ENCODE assay signal across 13 cellular contexts in the genomic region with DNA sequence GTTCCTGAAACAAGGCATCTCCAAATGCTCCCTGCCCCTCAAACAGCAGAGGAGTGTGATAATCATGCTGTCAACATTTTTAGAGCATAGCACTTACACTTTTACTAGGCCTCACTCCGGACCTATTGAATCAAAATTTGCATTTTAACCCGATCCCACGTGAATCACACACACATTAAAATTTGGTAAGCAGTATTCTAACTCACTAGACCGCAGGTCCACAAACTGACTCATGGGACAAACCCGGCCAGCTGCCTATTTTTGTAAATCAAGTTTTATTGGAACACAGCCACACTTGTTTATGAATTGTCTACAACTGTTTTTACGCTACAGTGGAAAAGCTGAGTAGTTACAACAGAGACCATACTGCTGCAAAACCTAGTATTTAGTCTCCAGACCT. TPM values are rescaled to one million over a fixed set of nuclear protein-coding genes. Genes with fewer than 3 reads are reported as not detected.
A peak's percentile ranks its signal among the peaks of the same experiment; 100 is the strongest.
DNase-seq lines count a peak whose midpoint lies in the region; TF ChIP-seq lines count a peak whose summit lies in the region.
"Had no signal": no experiment of that assay in that cellular context is flagged by ENCODE, and none has a peak within 500 bp of the region (broad histone marks: within the 10 kb centered on the region; RNA-seq: fewer than 3 reads in every experiment).

No MANE protein-coding gene starts in this region.

- no peaks in the 10 kb centered on the region for H3K9me3 Mint-ChIP-seq in H9
- H3K9me3 Mint-ChIP-seq: effector memory CD8-positive, alpha-beta T cell had no signal

- H3K27ac ChIP-seq in H9 (ENCODE audit: insufficient read length, low read depth, low read length) (no peak overlapping the region), brain microvascular endothelial cell (peak overlapping the region; percentile 52), left ventricle myocardium inferior (replicated peaks) (peak overlapping the region; percentile 77), subcutaneous abdominal adipose tissue (ENCODE audit: low read depth, low read length) (peak overlapping the region; percentile 52)
- H3K27ac ChIP-seq: parathyroid adenoma had no signal

- in situ Hi-C loops in brain microvascular endothelial cell (cut with HindIII; ENCODE audit: low pct_ligation_motif_present, low sequenced_read_pairs) = no loop called here

- TF ChIP-seq CTCF in H9 (conservative IDR thresholded peaks at IDR 0.05) (no peak), brain microvascular endothelial cell (IDR thresholded peaks at IDR 0.05; ENCODE audit: low read depth, low read length, missing control alignments) (no peak), left ventricle myocardium inferior (IDR thresholded peaks at IDR 0.05; ENCODE audit: borderline replicate concordance) (no peak)

- H3K36me3 ChIP-seq in brain microvascular endothelial cell (replicated peaks) = peaks cover 22% of the 10 kb centered on the region
- peaks cover 41% of the 10 kb centered on the region for H3K36me3 ChIP-seq in left ventricle myocardium inferior
- H3K36me3 ChIP-seq in subcutaneous abdominal adipose tissue (ENCODE audit: control insufficient read depth in 5 of 5, insufficient read depth in 5 of 5, low read length in 5 of 5) = peaks cover 37 to 67% (median 46%) of the 10 kb centered on the region in 5 donors

- peak overlapping the region in 1 of 3 experiments; percentile 26; a peak in 1 of 7 replicates for H3K27ac Mint-ChIP-seq in H9
- H3K27ac Mint-ChIP-seq: effector memory CD8-positive, alpha-beta T cell had no signal

- no peak overlapping the region for H3T11ph ChIP-seq in H9 (ENCODE audit: low read length)

- no peak overlapping the region for H3K56ac ChIP-seq in H9 (ENCODE audit: insufficient read length, low read depth, low read length)

- H2BK120ac ChIP-seq in H9 (ENCODE audit: low read depth, low read length, poor library complexity, severe bottlenecking) = no peak overlapping the region

- H3K4me1 Mint-ChIP-seq in H9 = no peaks in the 10 kb centered on the region

- H2BK15ac ChIP-seq in H9 (ENCODE audit: low read depth, low read length) = no peak overlapping the region

- peaks cover 3% of the 10 kb centered on the region for H3K23me2 ChIP-seq in H9 (ENCODE audit: insufficient read length, low read depth, low read length, poor library complexity, severe bottlenecking)

- H3K79me1 ChIP-seq in H9 (ENCODE audit: insufficient read depth, low read depth, low read length, poor library complexity, severe bottlenecking) = no peaks in the 10 kb centered on the region

- no peak overlapping the region for H3K23ac ChIP-seq in H9 (ENCODE audit: insufficient read length, low read depth, low read length)

- H3K79me2 ChIP-seq in H9 (ENCODE audit: insufficient read depth, low read length) = no peaks in the 10 kb centered on the region
- H3K79me2 ChIP-seq: parathyroid adenoma had no signal

- H2BK5ac ChIP-seq in H9 (ENCODE audit: insufficient read length, low read length) = no peak overlapping the region

- H3K27me3 Mint-ChIP-seq in H9 (ENCODE audit: low read depth) = no peaks in the 10 kb centered on the region
- H3K27me3 Mint-ChIP-seq: effector memory CD8-positive, alpha-beta T cell had no signal

- no CpG with 5 or more reads among the region's 6 CpGs for WGBS in H9 (ENCODE audit: extremely low coverage, insufficient read length, low lambda C conversion rate)

- intact Hi-C loops in left ventricle myocardium inferior (cut with micrococcal nuclease) = no loop called here

- no peak overlapping the region for H2AK5ac ChIP-seq in H9 (ENCODE audit: insufficient read length, low read length)

- no peaks in the 10 kb centered on the region for H3K27me3 ChIP-seq in H9 (ENCODE audit: insufficient read depth, low read length)
- no peaks in the 10 kb centered on the region for H3K27me3 ChIP-seq in brain microvascular endothelial cell (replicated peaks)
- no peaks in the 10 kb centered on the region for H3K27me3 ChIP-seq in left ventricle myocardium inferior (ENCODE audit: low read depth)
- H3K27me3 ChIP-seq in subcutaneous abdominal adipose tissue (ENCODE audit: control insufficient read depth in 5 of 5, insufficient read depth in 4 of 5, low read length in 5 of 5) = no peaks in the 10 kb centered on the region
- H3K27me3 ChIP-seq: Peyer's patch had no signal

- H3K36me3 Mint-ChIP-seq in H9 (ENCODE audit: insufficient read depth in 1 of 3, low read depth in 3 of 3) = peaks cover 1 to 47% (median 12%) of the 10 kb centered on the region in 3 experiments; a peak in 5 of 7 replicates

- H3K4me3 ChIP-seq in brain microvascular endothelial cell (ENCODE audit: low read depth, low read length) = no peak overlapping the region
- no peak overlapping the region for H3K4me3 ChIP-seq in left ventricle myocardium inferior
- H3K4me3 ChIP-seq in subcutaneous abdominal adipose tissue (ENCODE audit: low read depth in 1 of 5, low read length in 5 of 5) = no peak overlapping the region
- H3K4me3 ChIP-seq: Peyer's patch had no signal

- no peak overlapping the region for H4K5ac ChIP-seq in H9 (ENCODE audit: insufficient read length, low read depth, low read length)

- H3K4me1 ChIP-seq in H9 (ENCODE audit: insufficient read depth, low read length) = no peaks in the 10 kb centered on the region
- H3K4me1 ChIP-seq in left ventricle myocardium inferior = peaks cover 61% of the 10 kb centered on the region
- H3K4me1 ChIP-seq in subcutaneous abdominal adipose tissue (ENCODE audit: control insufficient read depth in 5 of 5, insufficient read depth in 5 of 5, low read length in 5 of 5) = peaks cover 2 to 23% (median 14%) of the 10 kb centered on the region in 5 donors
- H3K4me1 ChIP-seq: parathyroid adenoma, Peyer's patch had no signal

- H3K9me3 ChIP-seq in H9 (ENCODE audit: control insufficient read depth, low read depth, low read length) (no peaks in the 10 kb centered on the region), left ventricle myocardium inferior (replicated peaks) (no peaks in the 10 kb centered on the region), subcutaneous abdominal adipose tissue (ENCODE audit: control insufficient read depth in 5 of 5, low read length in 5 of 5) (no peaks in the 10 kb centered on the region)
- H3K9me3 ChIP-seq: Peyer's patch had no signal

- H3K4ac ChIP-seq in H9 (ENCODE audit: low read depth, low read length) = no peak overlapping the region

- H4K91ac ChIP-seq in H9 (ENCODE audit: insufficient read length, low read depth, low read length) = no peak overlapping the region

- DNase-seq in H9 (no peak), brain microvascular endothelial cell (peak; percentile 66), left ventricle myocardium inferior (no peak), DMS79 treated with DMSO at 0.1 percent for 48 hours (lab: John Stamatoyannopoulos, UW) (no peak), midbrain (lab: John Stamatoyannopoulos, UW) (no peak), hypothalamus (lab: John Stamatoyannopoulos, UW) (no peak), T-helper 2 cell (no peak)
- DNase-seq: effector memory CD8-positive, alpha-beta T cell; KBM-7; NCI-H2107; Peyer's patch had no signal

- no peak overlapping the region for H2BK12ac ChIP-seq in H9 (ENCODE audit: insufficient read length, low read depth, low read length)

- no peak overlapping the region for H2AFZ ChIP-seq in H9 (ENCODE audit: low read length)
- H2AFZ ChIP-seq: parathyroid adenoma had no signal

- no peak overlapping the region for H3K18ac ChIP-seq in H9 (ENCODE audit: insufficient read length, low read depth, low read length)

- no peak overlapping the region for H3K4me3 Mint-ChIP-seq in H9
- H3K4me3 Mint-ChIP-seq: effector memory CD8-positive, alpha-beta T cell had no signal

- no peak overlapping the region for H2BK20ac ChIP-seq in H9 (ENCODE audit: low read depth, low read length, poor library complexity, severe bottlenecking)

- H4K20me1 ChIP-seq in H9 (ENCODE audit: control insufficient read depth, insufficient read depth, insufficient read length) = no peaks in the 10 kb centered on the region

- H3K14ac ChIP-seq in H9 (ENCODE audit: insufficient read depth, low read length) = no peak overlapping the region

- no peak overlapping the region for H4K8ac ChIP-seq in H9 (replicated peaks; ENCODE audit: insufficient read length, low read depth, low read length)

- H3K9ac ChIP-seq in H9 (ENCODE audit: extremely low read depth, insufficient read length, low read length) (peak overlapping the region; percentile 4), subcutaneous abdominal adipose tissue (ENCODE audit: low read length in 5 of 5) (peak overlapping the region in 1 of 5 donors; percentile 7)
- H3K9ac ChIP-seq: parathyroid adenoma had no signal

- no peak overlapping the region for H3K4me2 ChIP-seq in H9 (ENCODE audit: insufficient read depth, insufficient read length, low read length)

RNA-seq across cellular contexts. Expression of gene SNX19, which starts 43.3 kb away (rescaled TPM):
- total RNA-seq in H9 (2021) (32.9 and 34.4 TPM in 2 replicates), left ventricle myocardium inferior (56.0 TPM)
